ENCODE assay signal across 20 cellular contexts in the genomic region with DNA sequence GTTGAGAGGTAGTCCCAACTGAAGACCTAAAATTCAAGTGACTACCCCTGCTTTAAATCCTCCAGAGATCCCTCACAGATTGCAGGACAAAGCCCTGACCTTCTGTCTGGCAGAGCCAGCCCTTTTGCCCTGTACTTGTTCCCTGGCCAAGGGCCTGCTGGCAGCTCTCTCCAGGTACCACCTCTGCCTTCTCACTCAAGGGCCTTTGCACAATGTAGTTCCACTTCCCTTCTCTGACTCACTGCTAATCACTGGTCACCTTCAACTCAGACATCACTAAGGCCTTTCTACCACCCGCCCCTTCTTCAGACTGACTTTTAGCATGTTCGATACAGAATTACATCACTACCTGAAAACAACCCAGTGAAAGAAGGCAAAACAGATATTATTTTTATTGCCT.
DNase-seq lines count a peak whose midpoint lies in the region; ATAC-seq and TF ChIP-seq lines count a peak whose summit lies in the region.
"Had no signal": no experiment of that assay in that cellular context is flagged by ENCODE, and none has a peak within 500 bp of the region (broad histone marks: within the 10 kb centered on the region; RNA-seq: fewer than 3 reads in every experiment).

No MANE protein-coding gene starts in this region.

- H3K79me1 ChIP-seq in IMR-90 (ENCODE audit: low read depth in 1 of 2, low read length in 2 of 2) = no peaks in the 10 kb centered on the region

- H3K4me1 ChIP-seq in IMR-90 (ENCODE audit: control insufficient read depth, insufficient read depth, low read length) = no peaks in the 10 kb centered on the region
- H3K4me1 ChIP-seq: A549; BLaER1 treated with 17β-estradiol and CSF1 and Interleukin-3, amounts not matched to agents 10 nM and 100 nM; Caco-2 had no signal

- H2BK120ac ChIP-seq in IMR-90 (ENCODE audit: low read depth, low read length) = no peak overlapping the region

- no peak overlapping the region for H4K8ac ChIP-seq in IMR-90 (ENCODE audit: low read depth in 2 of 2, low read length in 2 of 2)

- ATAC-seq in IMR-90 (ENCODE audit: low read depth) (no peak), GM18519 (IDR thresholded peaks at IDR 0.05; ENCODE audit: low FRiP score, unreplicated experiment) (no peak), HG03520 (IDR thresholded peaks at IDR 0.05; ENCODE audit: unreplicated experiment) (no peak), GM21381 (IDR thresholded peaks at IDR 0.05; ENCODE audit: unreplicated experiment) (no peak)
- ATAC-seq: A549; CD8-positive, alpha-beta T cell; GM12878 had no signal

- H2BK5ac ChIP-seq in IMR-90 (ENCODE audit: low read depth, low read length, poor library complexity, severe bottlenecking) = no peak overlapping the region

- TF ChIP-seq CTCF in IMR-90 (conservative IDR thresholded peaks at IDR 0.05; ENCODE audit: low read depth, low read length) = no peak

- H2BK20ac ChIP-seq in IMR-90 (ENCODE audit: low read depth, low read length) = no peak overlapping the region

- H3K4ac ChIP-seq in IMR-90 (ENCODE audit: low read depth, low read length) = no peak overlapping the region

- peak; percentile 9 for DNase-seq in Daoy (ENCODE audit: low read depth)
- no peak for DNase-seq in IMR-90
- DNase-seq in kidney tubule cell (ENCODE audit: low spot score) = peak; percentile 72
- DNase-seq in renal cortical epithelial cell (ENCODE audit: low read depth) = peak; percentile 73
- no peak for DNase-seq in SKM-1 treated with dmso at 0.1 percent for 144 hours (lab: John Stamatoyannopoulos, UW; ENCODE audit: unreplicated experiment)
- DNase-seq: AML-193; Caco-2; Calu3; CD4-positive, alpha-beta T cell; CD8-positive, alpha-beta T cell; DMS79 treated with DMSO at 0.1 percent for 48 hours; EL; GDM1 had no signal

- BruUV-seq in IMR-90 (replicated peaks; lab: Mats Ljungman, UMichigan) = no TSS peak

- TF ChIP-seq POLR2A in IMR-90 (IDR thresholded peaks at IDR 0.05; ENCODE audit: low read depth, low read length) = no peak

- H3K56ac ChIP-seq in IMR-90 (ENCODE audit: extremely low read depth, insufficient read depth, low read length) = no peak overlapping the region

- no peaks in the 10 kb centered on the region for H3K9me1 ChIP-seq in IMR-90 (ENCODE audit: insufficient read depth, low read length)

- intact Hi-C loops in IMR-90 (cut with micrococcal nuclease) = no loop called here

- H3K9ac ChIP-seq in IMR-90 (ENCODE audit: low read depth, low read length) = no peak overlapping the region
- H3K9ac ChIP-seq: BLaER1 treated with 17β-estradiol and CSF1 and Interleukin-3, amounts not matched to agents 10 nM and 100 nM had no signal

- H3K9me3 ChIP-seq in IMR-90 (ENCODE audit: control insufficient read depth, insufficient read depth, low read length) = peaks cover 12% of the 10 kb centered on the region
- H3K9me3 ChIP-seq: A549, Caco-2 had no signal

- H2AFZ ChIP-seq in IMR-90 (replicated peaks; ENCODE audit: low read length, poor library complexity) = peak overlapping the region; percentile 19

- dilution Hi-C loops in IMR-90 (cut with HindIII; ENCODE audit: low sequenced_read_pairs, unreplicated experiment) = no loop called here

- TF ChIP-seq RAD21 in IMR-90 (IDR thresholded peaks at IDR 0.05; ENCODE audit: low read length) = no peak

- H3K4me3 ChIP-seq in IMR-90 (ENCODE audit: insufficient read depth, low read depth, low read length) = no peak overlapping the region
- H3K4me3 ChIP-seq: A549; BLaER1 treated with 17β-estradiol and CSF1 and Interleukin-3, amounts not matched to agents 10 nM and 100 nM; GM12878 had no signal

- no peaks in the 10 kb centered on the region for H4K20me1 ChIP-seq in IMR-90 (ENCODE audit: insufficient read depth, low read length)
- H4K20me1 ChIP-seq: BLaER1 treated with 17β-estradiol and CSF1 and Interleukin-3, amounts not matched to agents 10 nM and 100 nM had no signal

- no peaks in the 10 kb centered on the region for H3K36me3 ChIP-seq in IMR-90 (ENCODE audit: control insufficient read depth, insufficient read depth, low read length)
- H3K36me3 ChIP-seq: BLaER1 treated with 17β-estradiol and CSF1 and Interleukin-3, amounts not matched to agents 10 nM and 100 nM had no signal

- no peak overlapping the region for H3K4me2 ChIP-seq in IMR-90 (ENCODE audit: low read depth, low read length)
- H3K4me2 ChIP-seq: A549; BLaER1 treated with 17β-estradiol and CSF1 and Interleukin-3, amounts not matched to agents 10 nM and 100 nM had no signal

- no peak overlapping the region for H2AK9ac ChIP-seq in IMR-90 (replicated peaks; ENCODE audit: low read depth, low read length, poor library complexity)

- no peak overlapping the region for H4K91ac ChIP-seq in IMR-90 (ENCODE audit: insufficient read depth, low read depth, low read length)

- no CpG with 5 or more reads among the region's 2 CpGs for WGBS in IMR-90 (ENCODE audit: extremely low coverage in 2 of 2, insufficient read length in 1 of 2), 2 experiments

- no peak overlapping the region for H3K27ac ChIP-seq in IMR-90 (ENCODE audit: insufficient read depth, low read length)
- H3K27ac ChIP-seq: A549; BLaER1 treated with 17β-estradiol and CSF1 and Interleukin-3, amounts not matched to agents 10 nM and 100 nM; C4-2B had no signal

- H3K23ac ChIP-seq in IMR-90 (ENCODE audit: low read depth, low read length) = no peak overlapping the region

- in situ Hi-C loops in IMR-90 (cut with MboI; ENCODE audit: low sequenced_read_pairs) = loop anchor here (25.0 kb wide), 1 partner anchor 1714 kb away; no protein-coding TSS in a partner anchor

- no peak overlapping the region for H2AK5ac ChIP-seq in IMR-90 (ENCODE audit: low read depth, low read length)

- CTCF ChIA-PET in IMR-90 (lab: Yijun Ruan, JAX) = no interaction called here

- no peak overlapping the region for H2BK15ac ChIP-seq in IMR-90 (ENCODE audit: low read depth, low read length)

- no peak overlapping the region for H4K5ac ChIP-seq in IMR-90 (ENCODE audit: low read depth, low read length)

- H3K14ac ChIP-seq in IMR-90 (replicated peaks; ENCODE audit: low read depth, low read length) = no peak overlapping the region

- POLR2A ChIA-PET in IMR-90 (lab: Charles Lee; ENCODE audit: unreplicated experiment) = no interaction called here

- H3K27me3 ChIP-seq in IMR-90 (ENCODE audit: control insufficient read depth, insufficient read depth, low read length) = no peaks in the 10 kb centered on the region
- H3K27me3 ChIP-seq: BLaER1 treated with 17β-estradiol and CSF1 and Interleukin-3, amounts not matched to agents 10 nM and 100 nM had no signal

- H3K18ac ChIP-seq in IMR-90 (ENCODE audit: low read depth, low read length) = no peak overlapping the region

TF ChIP-seq in IMR-90, 13 proteins besides CTCF, POLR2A, EP300 and RAD21:
- TF ChIP-seq, protein P1, sequence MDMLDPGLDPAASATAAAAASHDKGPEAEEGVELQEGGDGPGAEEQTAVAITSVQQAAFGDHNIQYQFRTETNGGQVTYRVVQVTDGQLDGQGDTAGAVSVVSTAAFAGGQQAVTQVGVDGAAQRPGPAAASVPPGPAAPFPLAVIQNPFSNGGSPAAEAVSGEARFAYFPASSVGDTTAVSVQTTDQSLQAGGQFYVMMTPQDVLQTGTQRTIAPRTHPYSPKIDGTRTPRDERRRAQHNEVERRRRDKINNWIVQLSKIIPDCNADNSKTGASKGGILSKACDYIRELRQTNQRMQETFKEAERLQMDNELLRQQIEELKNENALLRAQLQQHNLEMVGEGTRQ (IDR thresholded peaks at IDR 0.05; ENCODE audit: low read depth, low read length) = no peak
- TF ChIP-seq BHLHE40 (IDR thresholded peaks at IDR 0.05; ENCODE audit: low read depth, low read length) = no peak
- TF ChIP-seq CHD1 (IDR thresholded peaks at IDR 0.05; ENCODE audit: low read depth, low read length) = no peak
TF ChIP-seq in IMR-90: peak in this region for 0.

Comparison
In these comparisons a context has a peak if more than half of its experiments do, and no peak if none do; other contexts are left out.
1. DNase-seq: peak in Daoy (single experiment), kidney tubule cell (single experiment) and renal cortical epithelial cell (single experiment); none in IMR-90 (single experiment) and SKM-1 treated with dmso at 0.1 percent for 144 hours (single experiment).